ENCODE assay signal across 8 cellular contexts in genomic region chr6:30544666-30545272, GRCh38. TPM values are rescaled to one million over a fixed set of nuclear protein-coding genes. Genes with fewer than 3 reads are reported as not detected.
DNase-seq lines count a peak whose midpoint lies in the region; ATAC-seq and TF ChIP-seq lines count a peak whose summit lies in the region.

No MANE protein-coding gene starts in this region.

- no peaks in the 10 kb centered on the region for H3K9me2 ChIP-seq in PC-3 (replicated peaks; ENCODE audit: low read length)

- no peaks in the 10 kb centered on the region for H3F3A ChIP-seq in PC-3 (ENCODE audit: low read length, unreplicated experiment)

- peaks cover 6% of the 10 kb centered on the region for H3K36me3 Mint-ChIP-seq in type B pancreatic cell

- TSS peak; percentile 16 for BruUV-seq in PC-3 (replicated peaks; lab: Mats Ljungman, UMichigan)

- H3K4me3 ChIP-seq in PC-3 (ENCODE audit: low read length) (no peak overlapping the region), left lung (no peak overlapping the region)

- H4K20me1 ChIP-seq in PC-3 (ENCODE audit: low read length), result no peaks in the 10 kb centered on the region

- H3K27ac ChIP-seq in PC-3 (ENCODE audit: low read length) (no peak overlapping the region), left lung (peak overlapping the region in 1 of 2 donors; percentile 42)

- peak overlapping the region; percentile 14 for H3K27ac Mint-ChIP-seq in type B pancreatic cell

- POLR2A ChIA-PET in PC-3 (lab: Charles Lee; ENCODE audit: unreplicated experiment), result interaction anchor here (0.6 to 0.9 kb wide), 5 partner anchors 10 to 859 kb away, joined by 4 to 16 read pairs (median 5); no protein-coding TSS in a partner anchor

- H3K36me3 ChIP-seq in PC-3 (ENCODE audit: low read depth, low read length), result 0 out of 2 replicates have a peak, but pooled peaks cover 2% of the 10 kb centered on the region
- peaks cover 0 to 41% of the 10 kb centered on the region in 2 donors for H3K36me3 ChIP-seq in left lung

- no peak overlapping the region for H2AFZ ChIP-seq in PC-3 (ENCODE audit: low read length)

- H3K4me2 ChIP-seq in PC-3 (ENCODE audit: low read length), result no peak overlapping the region

- ATAC-seq in PC-3, result peak; percentile 74
- peak; percentile 81 for ATAC-seq in left lung
- ATAC-seq in GM19324 (IDR thresholded peaks at IDR 0.05; ENCODE audit: low FRiP score, unreplicated experiment), result no peak

- H3K27me3 Mint-ChIP-seq in type B pancreatic cell, result peaks cover 11% of the 10 kb centered on the region

- CTCF ChIA-PET in PC-3 (lab: Charles Lee), result interaction anchor here (0.5 to 1.7 kb wide), 15 partner anchors 10 to 186 kb away, joined by 3 to 23 read pairs (median 5); partner anchors contain the start of genes ABCF1 and PRR3

- H3K4me1 ChIP-seq in PC-3 (ENCODE audit: insufficient read depth, low read length), result peaks cover 18% of the 10 kb centered on the region; the same call in 1 of the 2 replicates
- H3K4me1 ChIP-seq in left lung, result peaks cover 5 to 23% of the 10 kb centered on the region in 2 donors

- no peak overlapping the region for H3K9ac ChIP-seq in PC-3 (ENCODE audit: low read length)

- no peaks in the 10 kb centered on the region for H3K79me2 ChIP-seq in PC-3 (ENCODE audit: low read length)

- no peak overlapping the region for H3K4me3 Mint-ChIP-seq in type B pancreatic cell

- TF ChIP-seq CTCF in PC-3 (conservative IDR thresholded peaks at IDR 0.05; ENCODE audit: low read depth, low read length) (peak; percentile 84), left lung (IDR thresholded peaks at IDR 0.05) (peak; percentile 60 to 82), type B pancreatic cell (conservative IDR thresholded peaks at IDR 0.05) (peak; percentile 84)

- H3K27me3 ChIP-seq in PC-3 (ENCODE audit: low read length), result no peaks in the 10 kb centered on the region
- H3K27me3 ChIP-seq in left lung, result peaks cover 0 to 3% of the 10 kb centered on the region in 2 donors

- H3K4me1 Mint-ChIP-seq in type B pancreatic cell (ENCODE audit: unreplicated experiment), result peaks cover 5% of the 10 kb centered on the region

- no peaks in the 10 kb centered on the region for H3K9me3 Mint-ChIP-seq in type B pancreatic cell

- H3K9me3 ChIP-seq in PC-3 (ENCODE audit: low read length), result no peaks in the 10 kb centered on the region
- no peaks in the 10 kb centered on the region for H3K9me3 ChIP-seq in left lung

- DNase-seq in NCI-H2081 (lab: John Stamatoyannopoulos, UW) (peak; percentile 17 to 51), NCI-H2081 treated with DMSO at 0.1 percent for 48 hours (lab: John Stamatoyannopoulos, UW) (no peak), HT-29 (ENCODE audit: low spot score) (peak; percentile 73), PC-3 (peak; percentile 84), cerebellar cortex (ENCODE audit: low spot score) (peak; percentile 74), left lung (no peak), type B pancreatic cell (ENCODE audit: extremely low spot score, unreplicated experiment) (no peak)

- intact Hi-C loops in PC-3 (cut with micrococcal nuclease) (loop anchor here (1.0 to 5.0 kb wide), 2 partner anchors 61 to 178 kb away; partner anchors contain the start of gene TUBB), left lung (cut with DNase I) (loop anchor here in 1 of 2 donors (5.0 kb wide), 1 partner anchor 57 kb away; the partner anchor contains the start of gene HLA-E)

RNA-seq across cellular contexts. Expression of gene GNL1, which starts 11.5 kb away (rescaled TPM):
- total RNA-seq in HT-29 (2014; rRNA removed; shearing (Covaris generic)), result 72.9 and 73.4 TPM in 2 replicates
- 34.7 and 46.7 TPM in 2 replicates for total RNA-seq in PC-3 (2014; rRNA removed)
- total RNA-seq in left lung, result 10 to 100 TPM; 52.5 to 61.0 TPM
- 59.3 and 67.1 TPM in 2 replicates for total RNA-seq in type B pancreatic cell (ENCODE audit: low replicate concordance)

RNA-seq across cellular contexts. Expression of gene PRR3, which starts 12.3 kb away (rescaled TPM):
- 5.1 and 7.7 TPM in 2 replicates for total RNA-seq in HT-29 (2014; rRNA removed; shearing (Covaris generic))
- total RNA-seq in PC-3 (2014; rRNA removed) (4.8 and 6.1 TPM in 2 replicates), left lung (10 to 100 TPM in 1 of 2 donors, 1 to 10 TPM in 1; 5.7 to 10.1 TPM), type B pancreatic cell (ENCODE audit: low replicate concordance) (10.7 and 32.5 TPM in 2 replicates)

RNA-seq across cellular contexts. Expression of gene ABCF1, which starts 26.5 kb away (rescaled TPM):
- 57.3 and 73.4 TPM in 2 replicates for total RNA-seq in HT-29 (2014; rRNA removed; shearing (Covaris generic))
- total RNA-seq in PC-3 (2014; rRNA removed) (67.3 and 77.3 TPM in 2 replicates), left lung (10 to 100 TPM; 37.9 to 47.6 TPM), type B pancreatic cell (ENCODE audit: low replicate concordance) (64.2 and 69.2 TPM in 2 replicates)

RNA-seq across cellular contexts. Expression of gene HLA-E, which starts 55.5 kb away (rescaled TPM):
- total RNA-seq in HT-29 (2014; rRNA removed; shearing (Covaris generic)), result 99.5 and 117 TPM in 2 replicates
- 131 and 161 TPM in 2 replicates for total RNA-seq in PC-3 (2014; rRNA removed)
- 100 to 1,000 TPM; 440 to 636 TPM for total RNA-seq in left lung
- total RNA-seq in type B pancreatic cell (ENCODE audit: low replicate concordance), result 50.8 and 109 TPM in 2 replicates

Comparison
In these comparisons a context has a peak if more than half of its experiments do, and no peak if none do; other contexts are left out.
1. DNase-seq: peak in NCI-H2081 (2 of 2), HT-29 (single experiment), PC-3 (single experiment) and cerebellar cortex (single experiment); none in NCI-H2081 treated with DMSO at 0.1 percent for 48 hours (single experiment), left lung (0 of 2) and type B pancreatic cell (single experiment).
2. Peak in every context shown above with its lines, with median percentiles within 50 percentile points of each other: CTCF ChIP-seq.